13 cellular contexts compared by ENCODE assay signal in genomic region chr16:48542966-48543365, GRCh38.
DNase-seq lines count a peak whose midpoint lies in the region; ATAC-seq, FAIRE-seq and TF ChIP-seq lines count a peak whose summit lies in the region.
"Had no signal": no experiment of that assay in that cellular context is flagged by ENCODE, and none has a peak within 500 bp of the region (broad histone marks: within the 10 kb centered on the region; RNA-seq: fewer than 3 reads in every experiment).

No MANE protein-coding gene starts in this region.

- ATAC-seq in left cardiac atrium: no peak
- no peak for ATAC-seq in natural killer cell treated with Interleukin-12 subunit alpha and Interleukin-12 subunit beta and Interleukin-15 and Interleukin-18, amount 100 ng/mL, for 72 hours
- no peak for ATAC-seq in HG03342 (IDR thresholded peaks at IDR 0.05; ENCODE audit: unreplicated experiment)

- H3K9me3 ChIP-seq in right atrium auricular region (no peaks in the 10 kb centered on the region), vagina (no peaks in the 10 kb centered on the region)

- FAIRE-seq in GM12891 (lab: Jason Lieb, UNC): no peak

- H3K27me3 ChIP-seq in right atrium auricular region: no peaks in the 10 kb centered on the region
- no peaks in the 10 kb centered on the region for H3K27me3 ChIP-seq in vagina

- peaks cover 29% of the 10 kb centered on the region for H3K4me1 Mint-ChIP-seq in chondrocyte (ENCODE audit: low read depth)
- H3K4me1 Mint-ChIP-seq in natural killer cell treated with Interleukin-12 subunit alpha and Interleukin-12 subunit beta and Interleukin-15 and Interleukin-18, amount 100 ng/mL, for 72 hours (ENCODE audit: low read depth in 2 of 2): peaks cover 6 to 41% of the 10 kb centered on the region in 2 donors

- intact Hi-C loops in left cardiac atrium (cut with DNase I): loop anchor here in 1 of 2 donors (5.0 kb wide), 2 partner anchors 79 to 191 kb away; no protein-coding TSS in a partner anchor
- intact Hi-C loops in vagina (cut with DNase I): loop anchor here (10.0 kb wide), 1 partner anchor 188 kb away; no protein-coding TSS in a partner anchor

- no peak for TF ChIP-seq CTCF in right atrium auricular region (IDR thresholded peaks at IDR 0.05)
- no peak for TF ChIP-seq CTCF in chondrocyte (IDR thresholded peaks at IDR 0.05)
- TF ChIP-seq CTCF in vagina (IDR thresholded peaks at IDR 0.05): no peak

- peaks cover 28% of the 10 kb centered on the region for H3K36me3 ChIP-seq in right atrium auricular region
- peaks cover 0 to 21% of the 10 kb centered on the region in 2 donors for H3K36me3 ChIP-seq in vagina

- H3K4me1 ChIP-seq in right atrium auricular region: peaks cover 3 to 20% of the 10 kb centered on the region in 2 donors
- H3K4me1 ChIP-seq in vagina: peaks cover 28% of the 10 kb centered on the region

- H3K36me3 Mint-ChIP-seq in chondrocyte (ENCODE audit: low read depth): peaks cover 19% of the 10 kb centered on the region
- H3K36me3 Mint-ChIP-seq in natural killer cell treated with Interleukin-12 subunit alpha and Interleukin-12 subunit beta and Interleukin-15 and Interleukin-18, amount 100 ng/mL, for 72 hours: peaks cover 6% of the 10 kb centered on the region

- no peak overlapping the region for H3K4me3 ChIP-seq in right atrium auricular region
- H3K4me3 ChIP-seq in vagina: no peak overlapping the region

- TF ChIP-seq POLR2A in vagina (IDR thresholded peaks at IDR 0.05) (no peak), GM12891 (IDR thresholded peaks at IDR 0.05; ENCODE audit: low read depth, low read length) (no peak)

- no peaks in the 10 kb centered on the region for H3K9me3 Mint-ChIP-seq in chondrocyte (ENCODE audit: low read depth)
- H3K9me3 Mint-ChIP-seq in natural killer cell treated with Interleukin-12 subunit alpha and Interleukin-12 subunit beta and Interleukin-15 and Interleukin-18, amount 100 ng/mL, for 72 hours: no peaks in the 10 kb centered on the region

- DNase-seq in right atrium auricular region (ENCODE audit: low spot score) (peak; percentile 50), left cardiac atrium (no peak), chondrocyte (ENCODE audit: low spot score) (peak; percentile 82), vagina (ENCODE audit: extremely low spot score in 2 of 2) (peak; percentile 58 to 86), GM12891 (ENCODE audit: insufficient read length, low spot score) (no peak)
- DNase-seq in natural killer cell treated with Interleukin-12 subunit alpha and Interleukin-12 subunit beta and Interleukin-15 and Interleukin-18, amount 100 ng/mL, for 72 hours (ENCODE audit: low spot score): no peak
- DNase-seq: GF-D8, HCEC 1CT, KBM-7, NCI-H146, NCI-H2227 treated with DMSO at 0.1 percent for 48 hours, NCI-H526 treated with DMSO at 0.1 percent for 48 hours had no signal

- H3K4me3 Mint-ChIP-seq in chondrocyte (ENCODE audit: unreplicated experiment): no peak overlapping the region
- H3K4me3 Mint-ChIP-seq in natural killer cell treated with Interleukin-12 subunit alpha and Interleukin-12 subunit beta and Interleukin-15 and Interleukin-18, amount 100 ng/mL, for 72 hours: no peak overlapping the region

- H3K27me3 Mint-ChIP-seq in chondrocyte (ENCODE audit: low read depth): no peaks in the 10 kb centered on the region
- H3K27me3 Mint-ChIP-seq in natural killer cell treated with Interleukin-12 subunit alpha and Interleukin-12 subunit beta and Interleukin-15 and Interleukin-18, amount 100 ng/mL, for 72 hours: no peaks in the 10 kb centered on the region

- peak overlapping the region; percentile 8 for H3K27ac Mint-ChIP-seq in chondrocyte (ENCODE audit: unreplicated experiment)
- peak overlapping the region; percentile 47 to 65 for H3K27ac Mint-ChIP-seq in natural killer cell treated with Interleukin-12 subunit alpha and Interleukin-12 subunit beta and Interleukin-15 and Interleukin-18, amount 100 ng/mL, for 72 hours

- H3K27ac ChIP-seq in right atrium auricular region (no peak overlapping the region), vagina (no peak overlapping the region)

TF ChIP-seq in GM12891, 5 proteins besides CTCF, POLR2A, EP300 and RAD21:
- TF ChIP-seq TAF1 (IDR thresholded peaks at IDR 0.05; ENCODE audit: low read depth, low read length) (no peak), POLR2AphosphoS5 (IDR thresholded peaks at IDR 0.05; ENCODE audit: low read depth, low read length) (no peak), POU2F2 (IDR thresholded peaks at IDR 0.05; ENCODE audit: low read depth, low read length) (no peak), PAX5 (IDR thresholded peaks at IDR 0.05; ENCODE audit: insufficient read depth, low read length, severe bottlenecking) (no peak), SPI1 (IDR thresholded peaks at IDR 0.05; ENCODE audit: low read depth, low read length) (no peak)

Comparison
In these comparisons a context has a peak if more than half of its experiments do, and no peak if none do; other contexts are left out.
1. DNase-seq: peak in right atrium auricular region (single experiment), chondrocyte (single experiment) and vagina (2 of 2); none in left cardiac atrium (single experiment), natural killer cell treated with Interleukin-12 subunit alpha and Interleukin-12 subunit beta and Interleukin-15 and Interleukin-18, amount 100 ng/mL, for 72 hours (single experiment) and GM12891 (single experiment).